Comparison of ENCODE assay signal across 1 cellular context in the genomic region with DNA sequence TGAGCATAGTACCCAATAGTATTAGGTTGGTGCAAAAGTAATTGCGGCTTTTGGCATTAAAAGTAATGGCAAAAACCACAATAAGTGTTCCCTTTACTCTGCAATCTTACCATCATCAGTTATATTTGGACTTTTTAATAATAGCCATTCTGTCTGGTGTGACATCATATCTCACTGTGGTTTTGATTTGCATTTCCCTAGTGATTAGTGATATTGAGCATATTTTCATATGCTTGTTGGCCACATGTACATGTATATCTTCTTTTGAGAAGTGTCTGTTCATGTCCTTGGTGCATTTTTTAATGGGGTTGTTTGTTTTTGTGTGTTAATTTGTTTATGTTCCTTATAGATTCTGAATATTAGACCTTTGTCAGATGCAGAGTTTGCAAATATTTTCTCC.
TF ChIP-seq lines count a peak whose summit lies in the region.

No MANE protein-coding gene starts in this region.

TF ChIP-seq in WTC11, 78 proteins besides CTCF, POLR2A, EP300 and RAD21 (continued from another document):
- TF ChIP-seq, protein P1, sequence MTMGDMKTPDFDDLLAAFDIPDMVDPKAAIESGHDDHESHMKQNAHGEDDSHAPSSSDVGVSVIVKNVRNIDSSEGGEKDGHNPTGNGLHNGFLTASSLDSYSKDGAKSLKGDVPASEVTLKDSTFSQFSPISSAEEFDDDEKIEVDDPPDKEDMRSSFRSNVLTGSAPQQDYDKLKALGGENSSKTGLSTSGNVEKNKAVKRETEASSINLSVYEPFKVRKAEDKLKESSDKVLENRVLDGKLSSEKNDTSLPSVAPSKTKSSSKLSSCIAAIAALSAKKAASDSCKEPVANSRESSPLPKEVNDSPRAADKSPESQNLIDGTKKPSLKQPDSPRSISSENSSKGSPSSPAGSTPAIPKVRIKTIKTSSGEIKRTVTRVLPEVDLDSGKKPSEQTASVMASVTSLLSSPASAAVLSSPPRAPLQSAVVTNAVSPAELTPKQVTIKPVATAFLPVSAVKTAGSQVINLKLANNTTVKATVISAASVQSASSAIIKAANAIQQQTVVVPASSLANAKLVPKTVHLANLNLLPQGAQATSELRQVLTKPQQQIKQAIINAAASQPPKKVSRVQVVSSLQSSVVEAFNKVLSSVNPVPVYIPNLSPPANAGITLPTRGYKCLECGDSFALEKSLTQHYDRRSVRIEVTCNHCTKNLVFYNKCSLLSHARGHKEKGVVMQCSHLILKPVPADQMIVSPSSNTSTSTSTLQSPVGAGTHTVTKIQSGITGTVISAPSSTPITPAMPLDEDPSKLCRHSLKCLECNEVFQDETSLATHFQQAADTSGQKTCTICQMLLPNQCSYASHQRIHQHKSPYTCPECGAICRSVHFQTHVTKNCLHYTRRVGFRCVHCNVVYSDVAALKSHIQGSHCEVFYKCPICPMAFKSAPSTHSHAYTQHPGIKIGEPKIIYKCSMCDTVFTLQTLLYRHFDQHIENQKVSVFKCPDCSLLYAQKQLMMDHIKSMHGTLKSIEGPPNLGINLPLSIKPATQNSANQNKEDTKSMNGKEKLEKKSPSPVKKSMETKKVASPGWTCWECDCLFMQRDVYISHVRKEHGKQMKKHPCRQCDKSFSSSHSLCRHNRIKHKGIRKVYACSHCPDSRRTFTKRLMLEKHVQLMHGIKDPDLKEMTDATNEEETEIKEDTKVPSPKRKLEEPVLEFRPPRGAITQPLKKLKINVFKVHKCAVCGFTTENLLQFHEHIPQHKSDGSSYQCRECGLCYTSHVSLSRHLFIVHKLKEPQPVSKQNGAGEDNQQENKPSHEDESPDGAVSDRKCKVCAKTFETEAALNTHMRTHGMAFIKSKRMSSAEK (CRISPR knock-in tag; IDR thresholded peaks at IDR 0.05; ENCODE audit: borderline replicate concordance) = no peak
- TF ChIP-seq TEAD1 (CRISPR knock-in tag; IDR thresholded peaks at IDR 0.05) (no peak), SP1 (CRISPR knock-in tag; conservative IDR thresholded peaks at IDR 0.05) (no peak), ZNF121 (CRISPR knock-in tag; IDR thresholded peaks at IDR 0.05) (no peak), JUN (CRISPR knock-in tag; IDR thresholded peaks at IDR 0.05) (no peak)
- TF ChIP-seq, protein P2, sequence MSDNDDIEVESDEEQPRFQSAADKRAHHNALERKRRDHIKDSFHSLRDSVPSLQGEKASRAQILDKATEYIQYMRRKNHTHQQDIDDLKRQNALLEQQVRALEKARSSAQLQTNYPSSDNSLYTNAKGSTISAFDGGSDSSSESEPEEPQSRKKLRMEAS (CRISPR knock-in tag; IDR thresholded peaks at IDR 0.05) = no peak
- TF ChIP-seq, protein P3, sequence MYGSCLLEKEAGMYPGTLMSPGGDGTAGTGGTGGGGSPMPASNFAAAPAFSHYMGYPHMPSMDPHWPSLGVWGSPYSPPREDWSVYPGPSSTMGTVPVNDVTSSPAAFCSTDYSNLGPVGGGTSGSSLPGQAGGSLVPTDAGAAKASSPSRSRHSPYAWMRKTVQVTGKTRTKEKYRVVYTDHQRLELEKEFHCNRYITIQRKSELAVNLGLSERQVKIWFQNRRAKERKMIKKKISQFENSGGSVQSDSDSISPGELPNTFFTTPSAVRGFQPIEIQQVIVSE (CRISPR knock-in tag; IDR thresholded peaks at IDR 0.05; ENCODE audit: borderline replicate concordance) = no peak
